ENCODE assay signal across 19 cellular contexts in genomic region chr1:229210844-229211243, GRCh38.
DNase-seq lines count a peak whose midpoint lies in the region; ATAC-seq, FAIRE-seq and TF ChIP-seq lines count a peak whose summit lies in the region.
"Had no signal": no experiment of that assay in that cellular context is flagged by ENCODE, and none has a peak within 500 bp of the region (broad histone marks: within the 10 kb centered on the region; RNA-seq: fewer than 3 reads in every experiment).

No MANE protein-coding gene starts in this region.

- DNase-seq in DMS53 (lab: John Stamatoyannopoulos, UW) = peak; percentile 14
- DNase-seq in DMS53 treated with DMSO at 0.1 percent for 48 hours (lab: John Stamatoyannopoulos, UW; ENCODE audit: unreplicated experiment) = no peak
- no peak for DNase-seq in HepG2 (ENCODE audit: low spot score)
- DNase-seq in right lobe of liver = no peak
- no peak for DNase-seq in K562 (ENCODE audit: extremely low read depth in 1 of 4, low spot score in 3 of 4)
- DNase-seq in trophoblast cell = no peak
- DNase-seq in NCI-H1105 treated with DMSO at 0.1 percent for 48 hours (lab: John Stamatoyannopoulos, UW) = no peak
- no peak for DNase-seq in HK-2 (ENCODE audit: unreplicated experiment)
- DNase-seq: AML-193; Caco-2; CD4-positive, alpha-beta T cell; DMS79 treated with DMSO at 0.1 percent for 48 hours; GF-D8; GOT3; H9 had no signal

- H2BK5ac ChIP-seq in trophoblast cell (ENCODE audit: low read depth, low read length, poor library complexity) = no peak overlapping the region

- H4K20me1 ChIP-seq in HepG2 (ENCODE audit: insufficient read depth, low read length) = no peaks in the 10 kb centered on the region
- no peaks in the 10 kb centered on the region for H4K20me1 ChIP-seq in K562 (replicated peaks; ENCODE audit: control insufficient read depth, insufficient read depth, low read length)

- intact Hi-C loops in HepG2 (cut with micrococcal nuclease; ENCODE audit: unreplicated experiment) (no loop called here), right lobe of liver (cut with DNase I) (no loop called here), K562 (cut with micrococcal nuclease) (no loop called here)

- POLR2A ChIA-PET in HepG2 (lab: Yijun Ruan, JAX) (no interaction called here), K562 (lab: Yijun Ruan, JAX) (interaction anchor here (0.6 kb wide), 1 partner anchor 369 kb away, joined by 3 read pairs; no protein-coding TSS in a partner anchor)

- H3K4me2 ChIP-seq in HepG2 (ENCODE audit: low read depth, low read length) (no peak overlapping the region), K562 (ENCODE audit: insufficient read depth, low read length) (no peak overlapping the region), trophoblast cell (ENCODE audit: low read length) (no peak overlapping the region)
- H3K4me2 ChIP-seq: A549 had no signal

- CTCF ChIA-PET in HepG2 (lab: Yijun Ruan, JAX; ENCODE audit: low intra/inter-chr PET ratio, low total read pairs) (no interaction called here), K562 (lab: Yijun Ruan, JAX; ENCODE audit: low intra/inter-chr PET ratio) (no interaction called here)

- no peak overlapping the region for H4K8ac ChIP-seq in trophoblast cell (ENCODE audit: low read depth, low read length)

- no peak overlapping the region for H3K23ac ChIP-seq in trophoblast cell (ENCODE audit: low read length)

- H4K91ac ChIP-seq in trophoblast cell (ENCODE audit: low read depth, low read length) = no peak overlapping the region

- FAIRE-seq in HepG2 (lab: Jason Lieb, UNC) (no peak), K562 (lab: Jason Lieb, UNC) (no peak)
- FAIRE-seq: A549, D721Med, HTR-8/SVneo had no signal

- peak overlapping the region; percentile 9 for H2BK120ac ChIP-seq in trophoblast cell (ENCODE audit: insufficient read depth, low read length, poor library complexity)

- H3K79me1 ChIP-seq in trophoblast cell (ENCODE audit: low read length) = peaks cover 19% of the 10 kb centered on the region

- TF ChIP-seq POLR2A in HepG2 (IDR thresholded peaks at IDR 0.05; ENCODE audit: insufficient read depth in 1 of 2, low read depth in 2 of 2, low read length in 2 of 2) (no peak), right lobe of liver (IDR thresholded peaks at IDR 0.05) (no peak), K562 (conservative IDR thresholded peaks at IDR 0.05) (no peak)

- TF ChIP-seq CTCF in HepG2 (CRISPR knock-in tag; IDR thresholded peaks at IDR 0.05) (no peak), right lobe of liver (IDR thresholded peaks at IDR 0.05) (no peak), K562 (IDR thresholded peaks at IDR 0.05 in 2 of 3, conservative IDR thresholded peaks at IDR 0.05 in 1 of 3; ENCODE audit: insufficient read depth in 2 of 3, low read depth in 1 of 3, low read length in 3 of 3) (no peak)

- H3K36me3 ChIP-seq in HepG2 (replicated peaks in 1 of 2; ENCODE audit: control insufficient read depth in 1 of 2, insufficient read depth in 2 of 2, low read length in 2 of 2) = no peaks in the 10 kb centered on the region
- H3K36me3 ChIP-seq in right lobe of liver = no peaks in the 10 kb centered on the region
- no peaks in the 10 kb centered on the region for H3K36me3 ChIP-seq in K562 (ENCODE audit: control insufficient read depth, insufficient read depth, low read length)
- H3K36me3 ChIP-seq in trophoblast cell (ENCODE audit: control insufficient read depth in 1 of 2, insufficient read depth in 2 of 2, low read length in 2 of 2) = no peaks in the 10 kb centered on the region

- no peak for TF ChIP-seq RAD21 in HepG2 (CRISPR knock-in tag; IDR thresholded peaks at IDR 0.05)
- no peak for TF ChIP-seq RAD21 in K562 (CRISPR knock-in tag; conservative IDR thresholded peaks at IDR 0.05 in 1 of 2, IDR thresholded peaks at IDR 0.05 in 1 of 2)

- TF ChIP-seq EP300 in HepG2 (IDR thresholded peaks at IDR 0.05; ENCODE audit: low read depth in 2 of 2, low read length in 2 of 2) (no peak), HepG2 (CRISPR knock-in tag; IDR thresholded peaks at IDR 0.05; ENCODE audit: borderline replicate concordance) (no peak), K562 (IDR thresholded peaks at IDR 0.05; ENCODE audit: low read length) (no peak)

- in situ Hi-C loops in HepG2 (cut with HindIII; ENCODE audit: extremely low pct_ligation_motif_present, low pct_unique_long_range_greater_than_20kb) (no loop called here), K562 (cut with MboI) (no loop called here)

- H3K9ac ChIP-seq in HepG2 (ENCODE audit: insufficient read depth, low read depth, low read length) (no peak overlapping the region), K562 (ENCODE audit: insufficient read depth in 1 of 2, low read depth in 2 of 2, low read length in 2 of 2) (no peak overlapping the region), trophoblast cell (ENCODE audit: low read length) (no peak overlapping the region)

- H2AFZ ChIP-seq in HepG2 (ENCODE audit: low read length) = no peak overlapping the region
- H2AFZ ChIP-seq in K562 (ENCODE audit: low read depth, low read length) = no peak overlapping the region
- H2AFZ ChIP-seq in trophoblast cell (ENCODE audit: insufficient read depth, low read length, poor library complexity) = no peak overlapping the region

- no peak overlapping the region for H2AK5ac ChIP-seq in trophoblast cell (ENCODE audit: low read length)

- H3K9me3 ChIP-seq in HepG2 (ENCODE audit: low read length) (no peaks in the 10 kb centered on the region), right lobe of liver (no peaks in the 10 kb centered on the region), K562 (replicated peaks; ENCODE audit: control insufficient read depth, insufficient read depth, low read depth, low read length) (no peaks in the 10 kb centered on the region), trophoblast cell (ENCODE audit: insufficient read depth, low read depth, low read length) (no peaks in the 10 kb centered on the region)
- H3K9me3 ChIP-seq: A549, Caco-2 had no signal

- no peak overlapping the region for H3K14ac ChIP-seq in trophoblast cell (ENCODE audit: low read length)

- 77% methylated on average over 2 of the region's 2 CpGs for WGBS in HepG2 (ENCODE audit: low lambda C conversion rate)
- WGBS in right lobe of liver (ENCODE audit: insufficient coverage, low coverage, low lambda C conversion rate, missing lambda C conversion rate) = 94% methylated on average over 2 of the region's 2 CpGs
- WGBS in K562 (ENCODE audit: insufficient coverage, low coverage, missing lambda C conversion rate) = 0% methylated on average over 2 of the region's 2 CpGs
- no CpG with 5 or more reads among the region's 2 CpGs for WGBS in trophoblast cell (ENCODE audit: extremely low coverage, insufficient coverage, insufficient read length)

- H3K9me1 ChIP-seq in K562 (ENCODE audit: control insufficient read depth, insufficient read depth, low read length) = peaks cover 3% of the 10 kb centered on the region

- H3K4me3 ChIP-seq in HepG2 (replicated peaks in 1 of 3; ENCODE audit: insufficient read depth in 1 of 3, low read depth in 2 of 3, low read length in 3 of 3) (no peak overlapping the region), right lobe of liver (no peak overlapping the region), K562 (no peak overlapping the region), trophoblast cell (ENCODE audit: low read depth, low read length) (peak overlapping the region; percentile 20)
- H3K4me3 ChIP-seq: A549 had no signal

- H2BK12ac ChIP-seq in trophoblast cell (ENCODE audit: low read length) = peak overlapping the region; percentile 19

- H3K27ac ChIP-seq in HepG2 (ENCODE audit: extremely low read length, insufficient read depth, low read length) (no peak overlapping the region), right lobe of liver (no peak overlapping the region), K562 (ENCODE audit: extremely low read depth, low read depth, low read length) (no peak overlapping the region), trophoblast cell (ENCODE audit: low read depth, low read length) (no peak overlapping the region)
- H3K27ac ChIP-seq: C4-2B had no signal

- H4K12ac ChIP-seq in trophoblast cell (ENCODE audit: low read depth, low read length) = no peak overlapping the region

- ATAC-seq in HepG2 (no peak), right lobe of liver (no peak), K562 (peak; percentile 71)
- ATAC-seq: A549 had no signal

- H3K4me1 ChIP-seq in HepG2 (ENCODE audit: insufficient read depth, low read length) (peaks cover 10% of the 10 kb centered on the region), right lobe of liver (no peaks in the 10 kb centered on the region), K562 (replicated peaks in 1 of 2; ENCODE audit: control insufficient read depth in 2 of 2, insufficient read depth in 2 of 2, low read length in 2 of 2) (no peaks in the 10 kb centered on the region), trophoblast cell (ENCODE audit: control insufficient read depth in 1 of 2, insufficient read depth in 2 of 2, low read length in 2 of 2) (peaks cover 13 to 24% of the 10 kb centered on the region in 2 experiments)

- BruUV-seq in HepG2 (replicated peaks; lab: Mats Ljungman, UMichigan) (no TSS peak), K562 (replicated peaks; lab: Mats Ljungman, UMichigan) (no TSS peak)

- H3K79me2 ChIP-seq in HepG2 (ENCODE audit: insufficient read depth, low read length) (no peaks in the 10 kb centered on the region), K562 (ENCODE audit: control insufficient read depth, insufficient read depth, low read length) (no peaks in the 10 kb centered on the region), trophoblast cell (ENCODE audit: control insufficient read depth, insufficient read depth, low read length, poor library complexity) (no peaks in the 10 kb centered on the region)

- no peak overlapping the region for H3K4ac ChIP-seq in trophoblast cell (ENCODE audit: low read depth, low read length)

- no peak overlapping the region for H3K18ac ChIP-seq in trophoblast cell (ENCODE audit: low read length)

- no peaks in the 10 kb centered on the region for H3K27me3 ChIP-seq in HepG2 (ENCODE audit: control insufficient read depth in 1 of 2, insufficient read depth in 2 of 2, low read length in 2 of 2)
- H3K27me3 ChIP-seq in right lobe of liver = no peaks in the 10 kb centered on the region
- peaks cover 0 to 21% of the 10 kb centered on the region in 2 experiments; a peak in 4 of 5 replicates for H3K27me3 ChIP-seq in K562 (ENCODE audit: control insufficient read depth in 2 of 2, insufficient read depth in 2 of 2, low read length in 2 of 2)
- H3K27me3 ChIP-seq in trophoblast cell (ENCODE audit: insufficient read depth, low read length) = no peaks in the 10 kb centered on the region

TF ChIP-seq in HepG2, 621 proteins besides CTCF, POLR2A, EP300 and RAD21 (continues in another document):
- peak; percentile 80 for TF ChIP-seq THAP11 (CRISPR knock-in tag; IDR thresholded peaks at IDR 0.05)
- TF ChIP-seq RFX5 (IDR thresholded peaks at IDR 0.05; ENCODE audit: low read depth, low read length) = no peak
- TF ChIP-seq TMF1 (CRISPR knock-in tag; IDR thresholded peaks at IDR 0.05; ENCODE audit: low read depth) = no peak
- no peak for TF ChIP-seq ZNF432 (CRISPR knock-in tag; IDR thresholded peaks at IDR 0.05; ENCODE audit: borderline replicate concordance)

TF ChIP-seq in K562, 482 proteins besides CTCF, POLR2A, EP300 and RAD21 (continues in another document):
- peak; percentile 69 for TF ChIP-seq RAD51 (IDR thresholded peaks at IDR 0.05; ENCODE audit: borderline replicate concordance, low read depth)
- peak; percentile 69 for TF ChIP-seq HCFC1 (IDR thresholded peaks at IDR 0.05; ENCODE audit: low read depth, low read length)
- TF ChIP-seq SIX5 (IDR thresholded peaks at IDR 0.05; ENCODE audit: borderline replicate concordance in 1 of 2, insufficient read depth in 1 of 2, low read depth in 1 of 2, low read length in 2 of 2) = peak in 1 of 2 experiments; percentile 21; a peak in 2 of 4 replicates
